In the genomic region with DNA sequence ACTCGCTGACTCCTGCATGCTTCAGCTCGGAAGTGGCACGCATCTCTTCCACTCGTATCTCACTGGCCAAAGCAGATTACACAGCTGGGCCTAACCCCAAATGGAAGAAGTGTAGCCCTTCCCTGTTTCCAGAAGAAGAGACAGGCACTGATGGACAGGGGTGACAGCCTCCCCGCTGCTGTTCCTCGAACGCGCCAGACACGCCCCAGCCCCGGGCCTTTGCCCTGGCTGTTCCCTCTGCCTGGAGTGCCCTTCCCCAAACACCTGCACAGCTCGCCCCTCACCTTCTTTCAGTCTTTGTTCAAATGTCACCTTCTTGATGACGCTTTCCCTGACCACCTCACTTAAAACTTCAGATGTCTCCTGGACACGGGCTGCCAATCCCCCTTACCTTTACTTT, we compare ENCODE assay signal across 1 cellular context.
TF ChIP-seq lines count a peak whose summit lies in the region.

No MANE protein-coding gene starts in this region.

TF ChIP-seq in HEK293, 187 proteins besides CTCF, POLR2A, EP300 and RAD21 (continued from another document):
- TF ChIP-seq, protein P1, sequence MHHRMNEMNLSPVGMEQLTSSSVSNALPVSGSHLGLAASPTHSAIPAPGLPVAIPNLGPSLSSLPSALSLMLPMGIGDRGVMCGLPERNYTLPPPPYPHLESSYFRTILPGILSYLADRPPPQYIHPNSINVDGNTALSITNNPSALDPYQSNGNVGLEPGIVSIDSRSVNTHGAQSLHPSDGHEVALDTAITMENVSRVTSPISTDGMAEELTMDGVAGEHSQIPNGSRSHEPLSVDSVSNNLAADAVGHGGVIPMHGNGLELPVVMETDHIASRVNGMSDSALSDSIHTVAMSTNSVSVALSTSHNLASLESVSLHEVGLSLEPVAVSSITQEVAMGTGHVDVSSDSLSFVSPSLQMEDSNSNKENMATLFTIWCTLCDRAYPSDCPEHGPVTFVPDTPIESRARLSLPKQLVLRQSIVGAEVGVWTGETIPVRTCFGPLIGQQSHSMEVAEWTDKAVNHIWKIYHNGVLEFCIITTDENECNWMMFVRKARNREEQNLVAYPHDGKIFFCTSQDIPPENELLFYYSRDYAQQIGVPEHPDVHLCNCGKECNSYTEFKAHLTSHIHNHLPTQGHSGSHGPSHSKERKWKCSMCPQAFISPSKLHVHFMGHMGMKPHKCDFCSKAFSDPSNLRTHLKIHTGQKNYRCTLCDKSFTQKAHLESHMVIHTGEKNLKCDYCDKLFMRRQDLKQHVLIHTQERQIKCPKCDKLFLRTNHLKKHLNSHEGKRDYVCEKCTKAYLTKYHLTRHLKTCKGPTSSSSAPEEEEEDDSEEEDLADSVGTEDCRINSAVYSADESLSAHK (tag by site-specific recombination; IDR thresholded peaks at IDR 0.05) = no peak
